In genomic region chr1:19596065-19596718, GRCh38 we compare ENCODE assay signal across 1 cellular context.
TF ChIP-seq lines count a peak whose summit lies in the region.

No MANE protein-coding gene starts in this region.

TF ChIP-seq in HEK293, 187 proteins besides CTCF, POLR2A, EP300 and RAD21 (continued from another document):
- no peak for TF ChIP-seq ZNF518A (tag by site-specific recombination; conservative IDR thresholded peaks at IDR 0.05; ENCODE audit: low read depth)
- peak; percentile 99 for TF ChIP-seq PRDM1 (tag by site-specific recombination; IDR thresholded peaks at IDR 0.05)
- TF ChIP-seq KLF1 (tag by site-specific recombination; IDR thresholded peaks at IDR 0.05): 0 out of 2 replicates have a peak, but pooled peaks have one; percentile 8
